ENCODE assay signal across 30 cellular contexts in genomic region chr1:205698921-205699320, GRCh38. TPM values are rescaled to one million over a fixed set of nuclear protein-coding genes. Genes with fewer than 3 reads are reported as not detected.
"Had no signal": no experiment of that assay in that cellular context is flagged by ENCODE, and none has a peak within 500 bp of the region (broad histone marks: within the 10 kb centered on the region; RNA-seq: fewer than 3 reads in every experiment).

No MANE protein-coding gene starts in this region.

- H2AFZ ChIP-seq: parathyroid adenoma had no signal

- H3K9ac ChIP-seq: parathyroid adenoma had no signal

- H3K79me2 ChIP-seq: parathyroid adenoma had no signal

- H3K27ac ChIP-seq: dorsolateral prefrontal cortex, esophagus squamous epithelium, heart right ventricle, lower lobe of right lung, neutrophil, parathyroid adenoma, right atrium auricular region, thyroid gland, vagina had no signal

- DNase-seq: cortex of kidney; dorsolateral prefrontal cortex; effector CD4-positive, alpha-beta T cell; esophagus squamous epithelium; foreskin melanocyte; glutamatergic neuron; heart right ventricle; hippocampal formation; immature natural killer cell; islet precursor cell; kidney glomerular epithelial cell; left ventricle myocardium superior; lower lobe of right lung; naive thymus-derived CD8-positive, alpha-beta T cell; stimulated activated CD4-positive, alpha-beta T cell treated with anti-CD3 and anti-CD28 coated beads, Interleukin-12 subunit alpha, Interleukin-12 subunit beta, amount 100 ng/mL, for 4 hours; stimulated activated CD4-positive, alpha-beta T cell treated with anti-CD3 and anti-CD28 coated beads, Interleukin-1b, Interleukin-23, amount 100 ng/mL, for 48 hours; stimulated activated CD4-positive, alpha-beta T cell treated with anti-CD3 and anti-CD28 coated beads, Interleukin-4, amount 100 ng/mL, for 1 hour; stimulated activated CD8-positive, alpha-beta memory T cell treated with anti-CD3 and anti-CD28 coated beads, Interleukin-4, amount 100 ng/mL, for 48 hours; stimulated activated naive CD4-positive, alpha-beta T cell; stimulated activated naive CD8-positive, alpha-beta T cell treated with anti-CD3 and anti-CD28 coated beads, Interleukin-15, amount 100 ng/mL, for 72 hours; thyroid gland; trophoblast cell had no signal

- H3K36me3 ChIP-seq: lower lobe of right lung, neutrophil, right atrium auricular region, vagina had no signal

- H3K4me3 ChIP-seq: dorsolateral prefrontal cortex, esophagus squamous epithelium, heart right ventricle, lower lobe of right lung, right atrium auricular region, smooth muscle cell, thyroid gland, vagina had no signal

- H3K9me3 ChIP-seq: esophagus squamous epithelium, heart right ventricle, lower lobe of right lung, neutrophil, right atrium auricular region, thyroid gland, vagina had no signal

- H3K4me3 Mint-ChIP-seq: immature natural killer cell; stimulated activated naive CD8-positive, alpha-beta T cell treated with anti-CD3 and anti-CD28 coated beads, Interleukin-15, amount 100 ng/mL, for 72 hours had no signal

- H3K9me3 Mint-ChIP-seq: immature natural killer cell; naive thymus-derived CD8-positive, alpha-beta T cell; stimulated activated naive CD8-positive, alpha-beta T cell treated with anti-CD3 and anti-CD28 coated beads, Interleukin-15, amount 100 ng/mL, for 72 hours had no signal

- H3K4me1 Mint-ChIP-seq: immature natural killer cell had no signal

- H3K27me3 ChIP-seq: dorsolateral prefrontal cortex, esophagus squamous epithelium, right atrium auricular region, thyroid gland, vagina had no signal

- FAIRE-seq: endothelial cell of umbilical vein had no signal

- ATAC-seq: heart right ventricle; left ventricle myocardium superior; lower lobe of right lung; naive thymus-derived CD8-positive, alpha-beta T cell; sciatic nerve; stimulated activated naive CD8-positive, alpha-beta T cell treated with anti-CD3 and anti-CD28 coated beads, Interleukin-15, amount 100 ng/mL, for 72 hours had no signal

- H3K4me1 ChIP-seq: parathyroid adenoma, thyroid gland had no signal

- H3K4me2 ChIP-seq: smooth muscle cell had no signal

- H3K27ac Mint-ChIP-seq: immature natural killer cell; naive thymus-derived CD8-positive, alpha-beta T cell; progenitor cell of endocrine pancreas; stimulated activated naive CD8-positive, alpha-beta T cell treated with anti-CD3 and anti-CD28 coated beads, Interleukin-15, amount 100 ng/mL, for 72 hours had no signal

- H3K27me3 Mint-ChIP-seq: progenitor cell of endocrine pancreas had no signal

RNA-seq across cellular contexts. Expression of gene SLC45A3, which starts 18.6 kb away (rescaled TPM):
- polyA plus RNA-seq: immature natural killer cell; naive thymus-derived CD8-positive, alpha-beta T cell had no signal
